In the genomic region with DNA sequence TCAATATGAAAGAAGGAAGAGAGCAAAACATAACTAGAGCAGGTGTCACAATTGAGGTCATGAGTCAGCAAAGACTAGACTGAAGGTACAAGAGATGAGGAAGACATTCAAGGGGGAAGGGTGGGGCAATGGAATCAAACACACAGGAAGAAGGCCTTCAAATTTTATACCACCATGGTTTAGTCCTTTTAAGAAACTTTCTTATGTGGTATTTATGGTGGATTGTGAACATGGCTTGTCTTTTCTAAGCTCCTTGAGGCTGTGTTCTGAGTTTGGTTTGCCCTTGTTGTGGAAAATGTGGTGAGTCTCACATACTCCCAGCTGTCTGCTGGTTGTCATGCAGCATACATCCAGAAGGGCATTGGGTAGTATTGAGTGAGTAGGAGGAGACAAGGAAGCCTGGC, we compare ENCODE assay signal across 8 cellular contexts.
A peak's percentile ranks its signal among the peaks of the same experiment; 100 is the strongest.
DNase-seq lines count a peak whose midpoint lies in the region; ATAC-seq and TF ChIP-seq lines count a peak whose summit lies in the region.

No MANE protein-coding gene starts in this region.

- no peaks in the 10 kb centered on the region for H3K27me3 ChIP-seq in foreskin keratinocyte
- no peaks in the 10 kb centered on the region for H3K27me3 ChIP-seq in H7 (ENCODE audit: control insufficient read depth, insufficient read depth, low read length)

- peak; percentile 88 for ATAC-seq in GM18861 (IDR thresholded peaks at IDR 0.05; ENCODE audit: unreplicated experiment)
- ATAC-seq in HG02623 (IDR thresholded peaks at IDR 0.05; ENCODE audit: unreplicated experiment): peak; percentile 95
- peak; percentile 61 for ATAC-seq in foreskin keratinocyte

- no peak overlapping the region for H3K4me3 ChIP-seq in H7 (ENCODE audit: insufficient read depth, low read depth, low read length)

- no peak overlapping the region for H3K27ac ChIP-seq in foreskin keratinocyte

- no peak for TF ChIP-seq CTCF in foreskin keratinocyte (conservative IDR thresholded peaks at IDR 0.05)

- DNase-seq in RPMI8226: peak; percentile 36
- DNase-seq in foreskin keratinocyte: peak in 1 of 2 donors; percentile 17
- DNase-seq in H7: no peak
- DNase-seq in COR-L47 (lab: John Stamatoyannopoulos, UW): no peak
- no peak for DNase-seq in NCI-H748 (lab: John Stamatoyannopoulos, UW; ENCODE audit: unreplicated experiment)
- no peak for DNase-seq in NCI-H345 treated with DMSO at 0.1 percent for 48 hours (lab: John Stamatoyannopoulos, UW; ENCODE audit: unreplicated experiment)

- no peaks in the 10 kb centered on the region for H3K36me3 ChIP-seq in H7 (replicated peaks; ENCODE audit: control insufficient read depth, insufficient read depth, low read length)

- no peaks in the 10 kb centered on the region for H3K4me1 ChIP-seq in foreskin keratinocyte
